Comparison of ENCODE assay signal across 8 cellular contexts in genomic region chr22:45162531-45162930, GRCh38. TPM values are rescaled to one million over a fixed set of nuclear protein-coding genes. Genes with fewer than 3 reads are reported as not detected.
A peak's percentile ranks its signal among the peaks of the same experiment; 100 is the strongest.
DNase-seq lines count a peak whose midpoint lies in the region; ATAC-seq and TF ChIP-seq lines count a peak whose summit lies in the region.

No MANE protein-coding gene starts in this region.

- H3K36me3 ChIP-seq in Karpas-422 (ENCODE audit: insufficient read depth, low read length) = peaks cover 27% of the 10 kb centered on the region

- H3K9me2 ChIP-seq in Karpas-422 (replicated peaks; ENCODE audit: insufficient read depth, low read length) = no peaks in the 10 kb centered on the region

- H3K9ac ChIP-seq in Karpas-422 (ENCODE audit: low read length) = peak overlapping the region; percentile 98

- DNase-seq in Karpas-422 (no peak), cardiac fibroblast (ENCODE audit: low read depth in 2 of 2) (no peak), NCI-H2081 treated with DMSO at 0.1 percent for 48 hours (lab: John Stamatoyannopoulos, UW) (no peak), islet precursor cell (no peak), NCI-H2029 (lab: John Stamatoyannopoulos, UW) (no peak)
- DNase-seq in natural killer cell treated with Interleukin-12 subunit alpha and Interleukin-12 subunit beta and Interleukin-15 and Interleukin-18, amount 100 ng/mL, for 72 hours (ENCODE audit: low spot score) = no peak
- DNase-seq in activated CD4-positive, CD25-positive, alpha-beta regulatory T cell (lab: John Stamatoyannopoulos, UW) = no peak

- peaks cover 41 to 58% of the 10 kb centered on the region in 2 donors for H3K4me1 Mint-ChIP-seq in natural killer cell treated with Interleukin-12 subunit alpha and Interleukin-12 subunit beta and Interleukin-15 and Interleukin-18, amount 100 ng/mL, for 72 hours (ENCODE audit: low read depth in 2 of 2)

- H3K27me3 ChIP-seq in Karpas-422 (ENCODE audit: low read length) = no peaks in the 10 kb centered on the region

- H3K27ac ChIP-seq in C4-2B = peak overlapping the region; percentile 97
- peak overlapping the region; percentile 73; the same call in 1 of the 2 replicates for H3K27ac ChIP-seq in Karpas-422 (ENCODE audit: low read length)

- H3K79me2 ChIP-seq in Karpas-422 (ENCODE audit: low read length) = peaks cover 93% of the 10 kb centered on the region

- ATAC-seq in natural killer cell treated with Interleukin-12 subunit alpha and Interleukin-12 subunit beta and Interleukin-15 and Interleukin-18, amount 100 ng/mL, for 72 hours = no peak

- H3K9me3 ChIP-seq in Karpas-422 (ENCODE audit: low read length) = no peaks in the 10 kb centered on the region

- H3K4me3 Mint-ChIP-seq in natural killer cell treated with Interleukin-12 subunit alpha and Interleukin-12 subunit beta and Interleukin-15 and Interleukin-18, amount 100 ng/mL, for 72 hours = peak overlapping the region; percentile 86

- peak overlapping the region; percentile 89 to 92 for H3K27ac Mint-ChIP-seq in natural killer cell treated with Interleukin-12 subunit alpha and Interleukin-12 subunit beta and Interleukin-15 and Interleukin-18, amount 100 ng/mL, for 72 hours

- H3K36me3 Mint-ChIP-seq in natural killer cell treated with Interleukin-12 subunit alpha and Interleukin-12 subunit beta and Interleukin-15 and Interleukin-18, amount 100 ng/mL, for 72 hours = peaks cover 12% of the 10 kb centered on the region

- peaks cover 15% of the 10 kb centered on the region for H4K20me1 ChIP-seq in Karpas-422 (ENCODE audit: insufficient read depth, low read depth, low read length)

- H2AFZ ChIP-seq in Karpas-422 (ENCODE audit: low read length) = no peak overlapping the region

- no peaks in the 10 kb centered on the region for H3K9me3 Mint-ChIP-seq in natural killer cell treated with Interleukin-12 subunit alpha and Interleukin-12 subunit beta and Interleukin-15 and Interleukin-18, amount 100 ng/mL, for 72 hours

- no peak for TF ChIP-seq CTCF in C4-2B (conservative IDR thresholded peaks at IDR 0.05)
- no peak for TF ChIP-seq CTCF in cardiac fibroblast (IDR thresholded peaks at IDR 0.05; ENCODE audit: low read depth, low read length)

- H3K4me1 ChIP-seq in Karpas-422 (ENCODE audit: low read length) = peaks cover 27% of the 10 kb centered on the region

- H3K4me2 ChIP-seq in Karpas-422 (ENCODE audit: low read depth, low read length, poor library complexity, severe bottlenecking) = peak overlapping the region; percentile 66

- no peaks in the 10 kb centered on the region for H3K27me3 Mint-ChIP-seq in natural killer cell treated with Interleukin-12 subunit alpha and Interleukin-12 subunit beta and Interleukin-15 and Interleukin-18, amount 100 ng/mL, for 72 hours

- H3K4me3 ChIP-seq in Karpas-422 (ENCODE audit: low read length) (peak overlapping the region; percentile 91), cardiac fibroblast (replicated peaks in 1 of 2; ENCODE audit: low read depth in 2 of 2, low read length in 2 of 2) (peak overlapping the region; percentile 77 to 80)

RNA-seq across cellular contexts. Expression of gene NUP50, which starts 1.2 kb away (rescaled TPM):
- total RNA-seq in Karpas-422 (2014; rRNA removed; shearing (Covaris generic); ENCODE audit: low replicate concordance) = 49.8 and 50.7 TPM in 2 replicates
- 100 to 1,000 TPM; 124 to 185 TPM for total RNA-seq in natural killer cell treated with Interleukin-12 subunit alpha and Interleukin-12 subunit beta and Interleukin-15 and Interleukin-18, amount 100 ng/mL, for 72 hours
